In the genomic region with DNA sequence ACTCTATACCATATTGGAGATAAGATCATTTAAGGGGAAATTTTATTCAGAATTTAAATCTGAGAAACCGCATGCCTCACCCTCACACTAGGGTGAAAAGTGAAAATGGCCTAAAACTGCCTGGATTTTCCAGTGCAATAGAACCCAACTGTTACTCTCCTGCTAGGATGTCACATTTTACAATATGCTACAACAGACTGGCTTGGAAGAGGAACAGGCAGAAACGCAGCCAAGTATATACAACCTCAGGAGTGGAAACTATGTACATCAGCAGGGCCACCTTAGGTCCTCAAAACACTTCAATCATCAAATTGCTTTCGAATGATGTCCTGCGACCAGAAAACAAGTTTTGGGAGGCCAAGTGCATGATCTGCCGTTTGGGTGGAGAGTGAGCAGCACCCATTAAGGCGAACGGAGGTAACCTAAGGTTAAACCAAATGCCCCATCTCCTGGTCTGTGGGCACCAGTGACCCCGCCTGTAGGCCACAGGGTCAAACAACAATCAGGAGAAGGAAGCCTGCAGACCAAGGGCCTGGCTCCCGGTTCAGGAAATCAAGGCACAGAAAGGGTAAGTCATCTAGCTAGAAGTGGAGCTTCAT, we compare ENCODE assay signal across 22 cellular contexts. TPM values are rescaled to one million over a fixed set of nuclear protein-coding genes. Genes with fewer than 3 reads are reported as not detected.
DNase-seq lines count a peak whose midpoint lies in the region; ATAC-seq and TF ChIP-seq lines count a peak whose summit lies in the region.
"Had no signal": no experiment of that assay in that cellular context is flagged by ENCODE, and none has a peak within 500 bp of the region (broad histone marks: within the 10 kb centered on the region; RNA-seq: fewer than 3 reads in every experiment).

No MANE protein-coding gene starts in this region.

- H3K27ac Mint-ChIP-seq in nephron = no peak overlapping the region
- H3K27ac Mint-ChIP-seq: CD8-positive, alpha-beta T cell had no signal

- no peak for ATAC-seq in left ventricle myocardium superior
- ATAC-seq in HG02938 (IDR thresholded peaks at IDR 0.05; ENCODE audit: unreplicated experiment) = no peak
- no peak for ATAC-seq in aorta (ENCODE audit: low FRiP score)
- ATAC-seq: CD8-positive, alpha-beta T cell; Panc1 had no signal

- H3K36me3 ChIP-seq in right atrium auricular region = no peaks in the 10 kb centered on the region
- H3K36me3 ChIP-seq in ascending aorta = no peaks in the 10 kb centered on the region
- no peaks in the 10 kb centered on the region for H3K36me3 ChIP-seq in aorta (ENCODE audit: control insufficient read depth in 1 of 2, insufficient read depth in 2 of 2, low read length in 1 of 2)
- H3K36me3 ChIP-seq: BLaER1 treated with 17β-estradiol and CSF1 and Interleukin-3, amounts not matched to agents 10 nM and 100 nM had no signal

- H3K27me3 ChIP-seq in right atrium auricular region = no peaks in the 10 kb centered on the region
- H3K27me3 ChIP-seq in ascending aorta = no peaks in the 10 kb centered on the region
- no peaks in the 10 kb centered on the region for H3K27me3 ChIP-seq in aorta (ENCODE audit: control insufficient read depth in 1 of 2, insufficient read depth in 2 of 2, low read length in 1 of 2)

- DNase-seq in right atrium auricular region (ENCODE audit: low spot score) (peak; percentile 46), left ventricle myocardium superior (no peak), cerebellum (ENCODE audit: low spot score) (peak; percentile 79), ascending aorta (ENCODE audit: low spot score in 2 of 2) (no peak), aorta (no peak)
- DNase-seq: Calu3; CD8-positive, alpha-beta T cell; DMS53; H7; NCI-H1417 treated with DMSO at 0.1 percent for 48 hours; NCI-H187 treated with DMSO at 0.1 percent for 48 hours; NCI-H2171; NCI-H446 treated with DMSO at 0.1 percent for 48 hours had no signal

- 86% methylated on average over 9 of the region's 9 CpGs for WGBS in aorta, 2 donors

- H3K9me3 ChIP-seq in right atrium auricular region (no peaks in the 10 kb centered on the region), ascending aorta (no peaks in the 10 kb centered on the region), aorta (ENCODE audit: control insufficient read depth, low read length) (no peaks in the 10 kb centered on the region)
- H3K9me3 ChIP-seq: BLaER1 treated with 17β-estradiol and CSF1 and Interleukin-3, amounts not matched to agents 10 nM and 100 nM had no signal

- peaks cover 10% of the 10 kb centered on the region for H3K4me1 Mint-ChIP-seq in nephron

- intact Hi-C loops in left ventricle myocardium superior (cut with micrococcal nuclease) = no loop called here
- intact Hi-C loops in ascending aorta (cut with DNase I) = loop anchor here (10.0 kb wide), 1 partner anchor 695 kb away; a partner anchor contains a TSS
- intact Hi-C loops in aorta (cut with DNase I) = loop anchor here in 1 of 2 donors (10.0 kb wide), 1 partner anchor 695 kb away; a partner anchor contains a TSS

- no peak for TF ChIP-seq CTCF in right atrium auricular region (IDR thresholded peaks at IDR 0.05)
- TF ChIP-seq CTCF in nephron (IDR thresholded peaks at IDR 0.05; ENCODE audit: unreplicated experiment in 3 of 3) = no peak
- TF ChIP-seq CTCF in ascending aorta (IDR thresholded peaks at IDR 0.05) = no peak

- H3K9me3 Mint-ChIP-seq in nephron = no peaks in the 10 kb centered on the region
- H3K9me3 Mint-ChIP-seq: CD8-positive, alpha-beta T cell had no signal

- peaks cover 23% of the 10 kb centered on the region for H3K27me3 Mint-ChIP-seq in nephron (ENCODE audit: low read depth)

- H3K4me3 ChIP-seq in right atrium auricular region = no peak overlapping the region
- H3K4me3 ChIP-seq in ascending aorta = no peak overlapping the region
- H3K4me3 ChIP-seq in aorta (ENCODE audit: low read length in 2 of 2) = no peak overlapping the region
- H3K4me3 ChIP-seq: BLaER1 treated with 17β-estradiol and CSF1 and Interleukin-3, amounts not matched to agents 10 nM and 100 nM had no signal

- no peak overlapping the region for H3K27ac ChIP-seq in right atrium auricular region
- no peak overlapping the region for H3K27ac ChIP-seq in ascending aorta
- H3K27ac ChIP-seq in aorta (ENCODE audit: low read depth in 1 of 2, low read length in 2 of 2) = no peak overlapping the region
- H3K27ac ChIP-seq: BLaER1 treated with 17β-estradiol and CSF1 and Interleukin-3, amounts not matched to agents 10 nM and 100 nM; HL-60; KMS-11 had no signal

- H3K4me1 ChIP-seq in right atrium auricular region (peaks cover 0 to 28% of the 10 kb centered on the region in 2 donors), ascending aorta (peaks cover 0 to 2% of the 10 kb centered on the region in 2 donors), aorta (ENCODE audit: control insufficient read depth in 1 of 2, insufficient read depth in 2 of 2, low read length in 2 of 2) (peaks cover 0 to 2% of the 10 kb centered on the region in 2 donors)

- no peaks in the 10 kb centered on the region for H3K36me3 Mint-ChIP-seq in nephron (ENCODE audit: low read depth)

- H3K4me3 Mint-ChIP-seq in nephron = peak overlapping the region in 2 of 3 experiments; percentile 25 to 36
- H3K4me3 Mint-ChIP-seq: CD8-positive, alpha-beta T cell had no signal

RNA-seq across cellular contexts. Expression of a gene that starts 4.9 kb away (rescaled TPM):
- total RNA-seq in right atrium auricular region (10 to 100 TPM; 26.1 to 38.0 TPM), left ventricle myocardium superior (36.7 TPM), cerebellum (30.2 TPM), ascending aorta (12.5 TPM), aorta (10 to 100 TPM; 52.3 to 99.9 TPM)
- polyA plus RNA-seq in aorta = 10 to 100 TPM; 24.4 to 28.7 TPM

RNA-seq across cellular contexts. Expression of a gene that starts 58.7 kb away (rescaled TPM):
- total RNA-seq in right atrium auricular region (1 to 10 TPM; 5.1 to 7.0 TPM), left ventricle myocardium superior (11.2 TPM), cerebellum (0.18 TPM), ascending aorta (6.2 TPM), aorta (1 to 10 TPM; 3.0 to 7.7 TPM)
- 1 to 10 TPM; 1.4 to 2.3 TPM for polyA plus RNA-seq in aorta
- total RNA-seq: A673, HT1080, SK-MEL-5 had no signal

Comparison
In these comparisons a context has a peak if more than half of its experiments do, and no peak if none do; other contexts are left out.
1. DNase-seq: peak in right atrium auricular region (single experiment) and cerebellum (single experiment); none in left ventricle myocardium superior (single experiment), ascending aorta (0 of 2) and aorta (0 of 2).